Comparison of ENCODE assay signal across 21 cellular contexts in genomic region chr22:33400891-33401290, GRCh38.
DNase-seq lines count a peak whose midpoint lies in the region; ATAC-seq, FAIRE-seq and TF ChIP-seq lines count a peak whose summit lies in the region.
"Had no signal": no experiment of that assay in that cellular context is flagged by ENCODE, and none has a peak within 500 bp of the region (broad histone marks: within the 10 kb centered on the region; RNA-seq: fewer than 3 reads in every experiment).

No MANE protein-coding gene starts in this region.

- peaks cover 21% of the 10 kb centered on the region for H3K4me1 Mint-ChIP-seq in astrocyte (ENCODE audit: low read depth, unreplicated experiment)
- H3K4me1 Mint-ChIP-seq in progenitor cell of endocrine pancreas (ENCODE audit: low read depth) = peaks cover 2% of the 10 kb centered on the region
- H3K4me1 Mint-ChIP-seq: CD4-positive, CD25-positive, alpha-beta regulatory T cell had no signal

- no peak overlapping the region for H3K4ac ChIP-seq in mesenchymal stem cell (ENCODE audit: low read depth in 1 of 2, low read length in 2 of 2)

- TF ChIP-seq CTCF in right atrium auricular region (IDR thresholded peaks at IDR 0.05) (no peak), astrocyte (IDR thresholded peaks at IDR 0.05; ENCODE audit: insufficient read depth, low read depth, low read length) (no peak), progenitor cell of endocrine pancreas (IDR thresholded peaks at IDR 0.05; ENCODE audit: unreplicated experiment) (no peak), WERI-Rb-1 (IDR thresholded peaks at IDR 0.05; ENCODE audit: low read depth, low read length) (no peak)

- H3K4me3 Mint-ChIP-seq in astrocyte (ENCODE audit: unreplicated experiment) (no peak overlapping the region), progenitor cell of endocrine pancreas (ENCODE audit: low read depth) (no peak overlapping the region)
- H3K4me3 Mint-ChIP-seq: CD4-positive, CD25-positive, alpha-beta regulatory T cell had no signal

- H3K27me3 Mint-ChIP-seq in astrocyte (ENCODE audit: low read depth, unreplicated experiment) (no peaks in the 10 kb centered on the region), progenitor cell of endocrine pancreas (no peaks in the 10 kb centered on the region)

- no peak overlapping the region for H3K18ac ChIP-seq in mesenchymal stem cell (ENCODE audit: low read depth in 1 of 2, low read length in 2 of 2)

- no peaks in the 10 kb centered on the region for H4K20me1 ChIP-seq in astrocyte (ENCODE audit: insufficient read depth, low read length)

- peaks cover 26% of the 10 kb centered on the region for H3K36me3 Mint-ChIP-seq in astrocyte (ENCODE audit: low read depth, unreplicated experiment)
- H3K36me3 Mint-ChIP-seq in progenitor cell of endocrine pancreas (ENCODE audit: insufficient read depth) = peaks cover 19% of the 10 kb centered on the region
- H3K36me3 Mint-ChIP-seq: CD4-positive, CD25-positive, alpha-beta regulatory T cell had no signal

- DNase-seq in Right ventricle myocardium superior (no peak), right atrium auricular region (ENCODE audit: low spot score) (no peak), astrocyte (ENCODE audit: low read depth) (no peak), mesenchymal stem cell (no peak), progenitor cell of endocrine pancreas (ENCODE audit: low spot score, unreplicated experiment) (no peak), WERI-Rb-1 (no peak)
- DNase-seq in activated effector memory CD4-positive, alpha-beta T cell treated with Interleukin-2 at 50 U/mL for 16 hours = no peak
- DNase-seq: BE2C; CD4-positive, CD25-positive, alpha-beta regulatory T cell; COR-L47; DMS79; MV-4-11; NCI-H1694 treated with DMSO at 0.1 percent for 48 hours; NCI-H446; NCI-H526; SHP77 had no signal

- no peak overlapping the region for H2BK5ac ChIP-seq in mesenchymal stem cell (ENCODE audit: low read depth, low read length, poor library complexity, severe bottlenecking)

- no peak overlapping the region for H3K14ac ChIP-seq in mesenchymal stem cell (ENCODE audit: low read length in 2 of 2)

- no peak overlapping the region for H4K91ac ChIP-seq in mesenchymal stem cell (ENCODE audit: low read length)

- no peak overlapping the region for H2AFZ ChIP-seq in astrocyte (ENCODE audit: low read depth, low read length)
- no peak overlapping the region for H2AFZ ChIP-seq in mesenchymal stem cell (ENCODE audit: low read depth, low read length)

- H3K9me3 ChIP-seq in right atrium auricular region (no peaks in the 10 kb centered on the region), astrocyte (ENCODE audit: insufficient read depth, low read depth, low read length) (no peaks in the 10 kb centered on the region), mesenchymal stem cell (ENCODE audit: control insufficient read depth, low read length) (no peaks in the 10 kb centered on the region), WERI-Rb-1 (ENCODE audit: severe bottlenecking) (no peaks in the 10 kb centered on the region)
- H3K9me3 ChIP-seq: BE2C had no signal

- no peak overlapping the region for H2BK12ac ChIP-seq in mesenchymal stem cell (ENCODE audit: low read length in 2 of 2)

- H3K27me3 ChIP-seq in right atrium auricular region = no peaks in the 10 kb centered on the region
- H3K27me3 ChIP-seq in astrocyte (ENCODE audit: insufficient read depth, low read length) = no peaks in the 10 kb centered on the region
- no peaks in the 10 kb centered on the region for H3K27me3 ChIP-seq in mesenchymal stem cell (ENCODE audit: control insufficient read depth in 1 of 2, insufficient read depth in 1 of 2, low read length in 2 of 2)
- no peaks in the 10 kb centered on the region for H3K27me3 ChIP-seq in WERI-Rb-1 (ENCODE audit: insufficient read depth, low read depth, severe bottlenecking)
- H3K27me3 ChIP-seq: BE2C had no signal

- no peak overlapping the region for H2BK120ac ChIP-seq in mesenchymal stem cell (ENCODE audit: low read depth, low read length)

- H3K9ac ChIP-seq in astrocyte (ENCODE audit: low read length) = no peak overlapping the region
- H3K9ac ChIP-seq in mesenchymal stem cell (ENCODE audit: low read length) = no peak overlapping the region
- H3K9ac ChIP-seq: KMS-11 had no signal

- H2BK15ac ChIP-seq in mesenchymal stem cell (ENCODE audit: low read depth, poor library complexity, severe bottlenecking) = no peak overlapping the region

- no peak for FAIRE-seq in astrocyte (lab: Jason Lieb, UNC)
- FAIRE-seq: A204.1, H1, HTR-8/SVneo had no signal

- no peaks in the 10 kb centered on the region for H3K79me2 ChIP-seq in astrocyte (ENCODE audit: insufficient read depth, low read length)

- peak overlapping the region; percentile 82 for H2AK5ac ChIP-seq in mesenchymal stem cell (ENCODE audit: low read length, severe bottlenecking)

- WGBS in mesenchymal stem cell = 91% methylated on average over 4 of the region's 5 CpGs

- peaks cover 0 to 21% of the 10 kb centered on the region in 2 donors for H3K4me1 ChIP-seq in right atrium auricular region
- peaks cover 14% of the 10 kb centered on the region for H3K4me1 ChIP-seq in astrocyte (ENCODE audit: insufficient read depth, low read length)
- H3K4me1 ChIP-seq in mesenchymal stem cell (ENCODE audit: control insufficient read depth, insufficient read depth, low read depth, low read length) = peaks cover 7% of the 10 kb centered on the region
- H3K4me1 ChIP-seq: BE2C had no signal

- no peak overlapping the region for H4K8ac ChIP-seq in mesenchymal stem cell (ENCODE audit: low read length)

- H3K27ac ChIP-seq in right atrium auricular region (no peak overlapping the region), astrocyte (ENCODE audit: low read depth, low read length) (peak overlapping the region; percentile 5), mesenchymal stem cell (ENCODE audit: low read length, poor library complexity, severe bottlenecking) (peak overlapping the region; percentile 51), WERI-Rb-1 (no peak overlapping the region)
- H3K27ac ChIP-seq: KMS-11 had no signal

- no peaks in the 10 kb centered on the region for H3K36me3 ChIP-seq in right atrium auricular region
- H3K36me3 ChIP-seq in astrocyte (ENCODE audit: insufficient read depth, low read length) = no peaks in the 10 kb centered on the region
- peaks cover 0 to 4% of the 10 kb centered on the region in 2 experiments for H3K36me3 ChIP-seq in mesenchymal stem cell (ENCODE audit: control insufficient read depth in 1 of 2, insufficient read depth in 2 of 2, low read depth in 1 of 2, low read length in 2 of 2)
- no peaks in the 10 kb centered on the region for H3K36me3 ChIP-seq in WERI-Rb-1
- H3K36me3 ChIP-seq: BE2C had no signal

- H3K27ac Mint-ChIP-seq in astrocyte (ENCODE audit: unreplicated experiment) (peak overlapping the region; percentile 44), progenitor cell of endocrine pancreas (peak overlapping the region; percentile 64)
- H3K27ac Mint-ChIP-seq: CD4-positive, CD25-positive, alpha-beta regulatory T cell had no signal

- intact Hi-C loops in Right ventricle myocardium superior (cut with DNase I) = no loop called here

- H3K4me2 ChIP-seq in astrocyte (ENCODE audit: low read length) (peak overlapping the region; percentile 5), mesenchymal stem cell (ENCODE audit: low read length, poor library complexity, severe bottlenecking) (no peak overlapping the region)
- H3K4me2 ChIP-seq: KMS-11 had no signal

- H3K4me3 ChIP-seq in right atrium auricular region (no peak overlapping the region), astrocyte (ENCODE audit: insufficient read depth, low read depth, low read length) (no peak overlapping the region), mesenchymal stem cell (ENCODE audit: insufficient read depth in 1 of 2, low read depth in 1 of 2, low read length in 2 of 2) (no peak overlapping the region), WERI-Rb-1 (ENCODE audit: low read depth, low read length) (no peak overlapping the region)

- ATAC-seq in Right ventricle myocardium superior (ENCODE audit: poor library complexity) = peak; percentile 10
- ATAC-seq: HCT116 had no signal

- H3K9me3 Mint-ChIP-seq in astrocyte (ENCODE audit: unreplicated experiment) = no peaks in the 10 kb centered on the region
- H3K9me3 Mint-ChIP-seq in progenitor cell of endocrine pancreas (ENCODE audit: low read depth) = no peaks in the 10 kb centered on the region

- H3K23ac ChIP-seq in mesenchymal stem cell (ENCODE audit: low read length in 2 of 2) = no peak overlapping the region

- no peaks in the 10 kb centered on the region for H3K79me1 ChIP-seq in mesenchymal stem cell (replicated peaks; ENCODE audit: low read length, poor library complexity, severe bottlenecking)

Comparison
In these comparisons a context has a peak if more than half of its experiments do, and no peak if none do; other contexts are left out.
1. H3K27ac ChIP-seq: peak in astrocyte (single experiment) and mesenchymal stem cell (single experiment); none in right atrium auricular region (0 of 2) and WERI-Rb-1 (single experiment).